Comparison of ENCODE assay signal across 8 cellular contexts in the genomic region with DNA sequence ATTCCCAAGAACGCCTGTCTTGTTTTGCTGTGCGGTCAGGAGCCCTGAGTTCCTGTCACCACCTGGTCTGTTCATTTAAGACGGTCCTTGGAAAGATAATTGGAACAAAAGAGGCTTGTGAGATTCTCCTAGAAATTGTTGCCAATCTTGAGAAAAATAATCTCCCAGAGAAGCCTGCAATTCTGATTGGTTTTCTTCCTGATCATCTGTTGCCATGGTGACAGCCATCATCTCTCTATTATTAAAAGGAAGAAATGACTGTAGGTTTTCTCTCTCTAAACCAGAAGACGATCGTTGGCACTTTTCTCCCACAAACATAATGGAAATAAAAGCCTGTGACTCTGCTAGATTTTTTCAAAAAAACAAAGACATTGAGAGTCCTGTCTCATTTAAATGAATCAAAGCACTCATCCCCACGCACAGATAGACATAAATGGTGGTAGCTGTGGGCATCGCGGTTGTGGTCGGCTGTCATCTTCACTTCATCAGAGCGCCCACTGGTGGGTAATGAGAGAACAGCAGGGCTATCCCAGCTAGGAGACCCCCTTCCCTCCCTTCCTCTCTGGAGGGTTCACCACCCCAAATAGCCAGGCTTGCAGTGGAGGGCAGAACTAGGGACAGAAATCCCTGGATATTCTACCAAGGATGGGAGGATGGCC. TPM values are rescaled to one million over a fixed set of nuclear protein-coding genes. Genes with fewer than 3 reads are reported as not detected.
DNase-seq lines count a peak whose midpoint lies in the region; ATAC-seq and TF ChIP-seq lines count a peak whose summit lies in the region.

No MANE protein-coding gene starts in this region.

- H3K27me3 Mint-ChIP-seq in type B pancreatic cell: peaks cover 2% of the 10 kb centered on the region

- DNase-seq in activated gamma-delta T cell treated with Interleukin-2 at 50 U/mL for 16 hours (peak; percentile 23), activated gamma-delta T cell (lab: John Stamatoyannopoulos, UW) (no peak), iPS-NIHi11 (ENCODE audit: low spot score) (peak; percentile 86), type B pancreatic cell (ENCODE audit: extremely low spot score, unreplicated experiment) (no peak), T-helper 9 cell (no peak), ureter (ENCODE audit: low spot score) (no peak)
- DNase-seq in activated CD4-positive, alpha-beta T cell treated with anti-CD3 and anti-CD28 coated beads, Interleukin-2, amount 50 U/mL, for 48 hours: peak; percentile 71 to 76

- peak; percentile 68 for TF ChIP-seq CTCF in type B pancreatic cell (conservative IDR thresholded peaks at IDR 0.05)

- no peak overlapping the region for H3K27ac Mint-ChIP-seq in type B pancreatic cell

- peaks cover 4% of the 10 kb centered on the region for H3K9me3 Mint-ChIP-seq in type B pancreatic cell

- H3K4me3 Mint-ChIP-seq in type B pancreatic cell: no peak overlapping the region

- H3K4me1 Mint-ChIP-seq in type B pancreatic cell (ENCODE audit: unreplicated experiment): peaks cover 6% of the 10 kb centered on the region

- no peak for ATAC-seq in GM18511 (IDR thresholded peaks at IDR 0.05; ENCODE audit: unreplicated experiment)

- no peaks in the 10 kb centered on the region for H3K36me3 Mint-ChIP-seq in type B pancreatic cell

RNA-seq across cellular contexts. Expression of a gene that starts 21.7 kb away (rescaled TPM):
- total RNA-seq in type B pancreatic cell (ENCODE audit: low replicate concordance) (315 and 335 TPM in 2 replicates), ureter (253 TPM)

RNA-seq across cellular contexts. Expression of a gene that starts 45.5 kb away (rescaled TPM):
- total RNA-seq in type B pancreatic cell (ENCODE audit: low replicate concordance): 0.46 TPM in 1 of 2 replicates, not detected in the other
- 3.5 TPM for total RNA-seq in ureter

RNA-seq across cellular contexts. Expression of a gene that starts 56.6 kb away (rescaled TPM):
- 2.4 TPM in 1 of 2 replicates, not detected in the other for total RNA-seq in type B pancreatic cell (ENCODE audit: low replicate concordance)
- not detected for total RNA-seq in ureter

Comparison
In these comparisons a context has a peak if more than half of its experiments do, and no peak if none do; other contexts are left out.
1. DNase-seq: peak in activated gamma-delta T cell treated with Interleukin-2 at 50 U/mL for 16 hours (single experiment), activated CD4-positive, alpha-beta T cell treated with anti-CD3 and anti-CD28 coated beads, Interleukin-2, amount 50 U/mL, for 48 hours (2 of 2) and iPS-NIHi11 (single experiment); none in activated gamma-delta T cell (single experiment), type B pancreatic cell (single experiment), T-helper 9 cell (single experiment) and ureter (single experiment).